8 cellular contexts compared by ENCODE assay signal in the genomic region with DNA sequence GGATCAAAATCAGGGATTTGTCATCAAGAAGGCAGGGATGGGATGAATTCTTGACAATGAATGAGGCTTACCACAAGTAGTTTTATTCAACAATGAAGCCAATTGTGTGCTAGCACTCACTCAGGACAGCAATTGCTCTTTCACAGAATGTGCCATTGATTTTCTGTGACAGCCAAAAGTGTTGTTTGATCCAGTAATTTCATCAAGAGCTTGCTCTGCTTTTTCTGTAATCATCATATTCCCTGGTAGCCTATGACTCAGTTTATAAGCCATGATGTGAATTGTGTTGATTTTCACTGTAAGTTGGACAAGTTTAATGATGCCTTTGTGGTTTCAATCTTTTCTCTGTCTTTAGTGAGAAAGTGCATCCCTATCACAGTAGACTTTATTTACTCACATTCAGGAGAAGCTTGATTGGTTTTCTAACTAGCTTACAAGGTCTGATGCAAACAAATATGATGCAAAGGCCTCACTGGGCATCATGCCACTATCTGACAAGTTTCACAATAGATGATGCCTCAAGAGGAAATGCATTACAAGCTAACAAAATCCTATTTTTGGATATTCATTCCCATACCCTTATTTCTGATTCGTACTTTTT. TPM values are rescaled to one million over a fixed set of nuclear protein-coding genes. Genes with fewer than 3 reads are reported as not detected.
DNase-seq lines count a peak whose midpoint lies in the region; ATAC-seq and TF ChIP-seq lines count a peak whose summit lies in the region.
"Had no signal": no experiment of that assay in that cellular context is flagged by ENCODE, and none has a peak within 500 bp of the region (broad histone marks: within the 10 kb centered on the region; RNA-seq: fewer than 3 reads in every experiment).

No MANE protein-coding gene starts in this region.

- H3K9ac ChIP-seq in HCT116 (ENCODE audit: low read length) = no peak overlapping the region
- no peak overlapping the region for H3K9ac ChIP-seq in neural cell (ENCODE audit: low read length)

- TF ChIP-seq CTCF in HCT116 (IDR thresholded peaks at IDR 0.05 in 2 of 3, conservative IDR thresholded peaks at IDR 0.05 in 1 of 3; ENCODE audit: borderline replicate concordance in 1 of 3, insufficient read depth in 1 of 3, low read depth in 2 of 3, low read length in 2 of 3) = no peak
- no peak for TF ChIP-seq CTCF in brain (conservative IDR thresholded peaks at IDR 0.05)
- no peak for TF ChIP-seq CTCF in neural cell (IDR thresholded peaks at IDR 0.05; ENCODE audit: poor library complexity, severe bottlenecking)

- H3K4me1 ChIP-seq in HCT116 (ENCODE audit: control insufficient read depth in 1 of 2, insufficient read depth in 2 of 2, low read length in 2 of 2) = peaks cover 4 to 15% of the 10 kb centered on the region in 2 experiments; a peak in 3 of 4 replicates

- no peak for TF ChIP-seq POLR2A in HCT116 (IDR thresholded peaks at IDR 0.05; ENCODE audit: borderline replicate concordance, extremely low read depth, insufficient read depth, insufficient read length)

- no peaks in the 10 kb centered on the region for H3K36me3 ChIP-seq in HCT116 (ENCODE audit: control insufficient read depth in 1 of 2, insufficient read depth in 2 of 2, low read length in 2 of 2)
- no peaks in the 10 kb centered on the region for H3K36me3 ChIP-seq in neural cell (ENCODE audit: insufficient read depth, low read length)

- RAD21 ChIA-PET in HCT116 (lab: Charles Lee; ENCODE audit: low non-redundant PET in 1 of 2, low total read pairs in 2 of 2, uncharacterized antibody in 2 of 2, unreplicated experiment in 2 of 2) = no interaction called here

- peak overlapping the region in 3 of 5 experiments; percentile 21 to 81 (median 40) for H3K27ac Mint-ChIP-seq in brain

- H3K36me3 Mint-ChIP-seq in brain = no peaks in the 10 kb centered on the region

- no peaks in the 10 kb centered on the region for H3K9me3 ChIP-seq in HCT116 (ENCODE audit: control insufficient read depth in 1 of 2, insufficient read depth in 1 of 2, low read depth in 1 of 2, low read length in 2 of 2)
- H3K9me3 ChIP-seq in neural cell (ENCODE audit: low read length) = no peaks in the 10 kb centered on the region

- DNase-seq in HCT116 (ENCODE audit: low read depth, low spot score) (no peak), COLO668 (lab: John Stamatoyannopoulos, UW; ENCODE audit: unreplicated experiment) (no peak), T-helper 1 cell (no peak), NCI-H82 (lab: John Stamatoyannopoulos, UW) (no peak)
- DNase-seq: activated CD8-positive, alpha-beta memory T cell treated with anti-CD3 and anti-CD28 coated beads for 24 hours; stimulated activated CD8-positive, alpha-beta memory T cell treated with anti-CD3 and anti-CD28 coated beads, Interleukin-4, amount 100 ng/mL, for 48 hours had no signal

- CTCF ChIA-PET in HCT116 (lab: Charles Lee) = interaction anchor here (1.3 kb wide), 1 partner anchor 121 kb away, joined by 3 read pairs; no protein-coding TSS in a partner anchor

- no peaks in the 10 kb centered on the region for H3K79me2 ChIP-seq in HCT116 (ENCODE audit: insufficient read depth, low read length)
- H3K79me2 ChIP-seq in neural cell (replicated peaks; ENCODE audit: insufficient read depth, low read length) = no peaks in the 10 kb centered on the region

- no peaks in the 10 kb centered on the region for H3F3A ChIP-seq in neural cell (ENCODE audit: insufficient read depth, low read length, poor library complexity, severe bottlenecking)

- TF ChIP-seq RAD21 in HCT116 (IDR thresholded peaks at IDR 0.05; ENCODE audit: low read depth) (no peak), neural cell (conservative IDR thresholded peaks at IDR 0.05) (no peak)

- H3K4me1 Mint-ChIP-seq in brain = peaks cover 25% of the 10 kb centered on the region

- peak overlapping the region in 1 of 5 experiments; percentile 28 for H3K4me3 Mint-ChIP-seq in brain

- H4K20me1 ChIP-seq in HCT116 (ENCODE audit: insufficient read depth) (no peaks in the 10 kb centered on the region), neural cell (ENCODE audit: insufficient read depth) (no peaks in the 10 kb centered on the region)

- peak; percentile 64 for TF ChIP-seq EP300 in neural cell (conservative IDR thresholded peaks at IDR 0.05; ENCODE audit: poor library complexity, severe bottlenecking)

- intact Hi-C loops in HCT116 (cut with micrococcal nuclease) = no loop called here

- no peak overlapping the region for H3K27ac ChIP-seq in HCT116 (ENCODE audit: low read depth, low read length)
- H3K27ac ChIP-seq in neural cell (ENCODE audit: low read length) = peak overlapping the region; percentile 14

- H3K9me2 ChIP-seq in HCT116 (ENCODE audit: insufficient read depth) (no peaks in the 10 kb centered on the region), neural cell (ENCODE audit: insufficient read depth, low read length) (no peaks in the 10 kb centered on the region)

- H2AFZ ChIP-seq in HCT116 (ENCODE audit: low read depth, low read length, poor library complexity, severe bottlenecking) (no peak overlapping the region), neural cell (ENCODE audit: low read depth, low read length) (no peak overlapping the region)

- H3K27me3 ChIP-seq in HCT116 (ENCODE audit: insufficient read depth, low read length) (no peaks in the 10 kb centered on the region), neural cell (ENCODE audit: insufficient read depth, low read depth, low read length) (no peaks in the 10 kb centered on the region)

- peaks cover 10% of the 10 kb centered on the region for H3K27me3 Mint-ChIP-seq in brain

- peaks cover 0 to 7% (median 5%) of the 10 kb centered on the region in 5 experiments for H3K9me3 Mint-ChIP-seq in brain

- 0 out of 2 replicates have a peak, but pooled peaks have one; percentile 9 for ATAC-seq in HCT116

- H3K4me2 ChIP-seq in HCT116 (ENCODE audit: low read length) = no peak overlapping the region
- H3K4me2 ChIP-seq in neural cell (ENCODE audit: low read length) = no peak overlapping the region

- no TSS peak for BruUV-seq in HCT116 (replicated peaks; lab: Mats Ljungman, UMichigan)

- POLR2A ChIA-PET in HCT116 (lab: Charles Lee) = interaction anchor here (1.2 kb wide), 1 partner anchor 11 kb away, joined by 4 read pairs; no protein-coding TSS in a partner anchor

- no peak overlapping the region for H3K4me3 ChIP-seq in HCT116 (replicated peaks in 1 of 2; ENCODE audit: low read depth in 1 of 2, low read length in 2 of 2)
- no peak overlapping the region for H3K4me3 ChIP-seq in neural cell (ENCODE audit: low read length)

TF ChIP-seq in HCT116, 20 proteins besides CTCF, POLR2A, EP300 and RAD21 (continues in another document):
- TF ChIP-seq CEBPB (IDR thresholded peaks at IDR 0.05; ENCODE audit: low read depth) (peak; percentile 81), POLR2AphosphoS5 (IDR thresholded peaks at IDR 0.05; ENCODE audit: low read depth, low read length) (no peak)

TF ChIP-seq in neural cell, 6 proteins besides CTCF, POLR2A, EP300 and RAD21:
- TF ChIP-seq POLR2AphosphoS5 (IDR thresholded peaks at IDR 0.05) = peak; percentile 35
- TF ChIP-seq MXI1 (conservative IDR thresholded peaks at IDR 0.05; ENCODE audit: poor library complexity, severe bottlenecking) = peak; percentile 8
- TF ChIP-seq TAF1 (IDR thresholded peaks at IDR 0.05; ENCODE audit: low read depth) = no peak

RNA-seq across cellular contexts. Expression of a gene that starts 13.6 kb away (rescaled TPM):
- 15.0 TPM for total RNA-seq in HCT116 (2021; ENCODE audit: unreplicated experiment)
- 22.5 and 60.5 TPM in 2 replicates for polyA plus RNA-seq in HCT116 (2012)
- 9.0 TPM for polyA plus RNA-seq in brain (ENCODE audit: insufficient read depth, low read depth, low replicate concordance)
- 0.09 and 0.22 TPM in 2 replicates for polyA plus RNA-seq in neural cell
- polyA minus RNA-seq in neural cell = 0.69 and 0.73 TPM in 2 replicates

RNA-seq across cellular contexts. Expression of a gene that starts 25.4 kb away (rescaled TPM):
- total RNA-seq in HCT116 (2021; ENCODE audit: unreplicated experiment) = not detected
- polyA plus RNA-seq in HCT116 (2012) = 0.01 TPM in 1 of 2 replicates, not detected in the other
- polyA plus RNA-seq in brain (ENCODE audit: insufficient read depth, low read depth, low replicate concordance) (not detected), neural cell (not detected in 2 replicates)
- polyA minus RNA-seq in neural cell = not detected in 2 replicates

RNA-seq across cellular contexts. Expression of a gene that starts 59.6 kb away (rescaled TPM):
- total RNA-seq in HCT116 (2021; ENCODE audit: unreplicated experiment) = 5.6 TPM
- 2.1 TPM in 2 replicates for polyA plus RNA-seq in HCT116 (2012)
- 1.7 TPM for polyA plus RNA-seq in brain (ENCODE audit: insufficient read depth, low read depth, low replicate concordance)
- polyA plus RNA-seq in neural cell = 6.2 and 9.4 TPM in 2 replicates
- polyA minus RNA-seq in neural cell = 9.5 and 9.8 TPM in 2 replicates

RNA-seq across cellular contexts. Expression of a gene that starts 59.6 kb away (rescaled TPM):
- 38.8 TPM for total RNA-seq in HCT116 (2021; ENCODE audit: unreplicated experiment)
- 29.6 and 34.1 TPM in 2 replicates for polyA plus RNA-seq in HCT116 (2012)
- polyA plus RNA-seq in brain (ENCODE audit: insufficient read depth, low read depth, low replicate concordance) (34.3 TPM), neural cell (55.6 and 89.1 TPM in 2 replicates)
- 40.9 and 42.1 TPM in 2 replicates for polyA minus RNA-seq in neural cell
